Comparison of ENCODE assay signal across 1 cellular context in the genomic region with DNA sequence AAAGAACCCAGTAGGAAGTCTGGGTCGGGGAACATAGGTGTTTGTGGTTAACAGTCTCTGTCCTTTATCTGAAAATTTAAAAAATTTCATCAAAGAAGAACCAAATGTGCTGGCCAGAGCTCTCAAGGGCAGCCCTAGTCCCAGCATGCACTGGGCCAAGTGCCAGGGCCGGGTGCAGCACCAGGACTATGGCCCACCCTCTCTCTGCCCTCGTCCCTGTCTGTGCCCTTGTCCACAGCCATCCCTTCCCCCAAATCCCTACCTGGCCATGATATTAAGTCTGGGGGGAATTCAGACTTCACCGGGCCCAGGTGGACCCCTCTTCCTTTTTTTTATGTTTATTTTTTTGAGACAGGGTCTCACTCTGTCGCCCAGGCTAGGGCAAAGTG.
TF ChIP-seq lines count a peak whose summit lies in the region.

No MANE protein-coding gene starts in this region.

TF ChIP-seq in HCT116, 20 proteins besides CTCF, POLR2A, EP300 and RAD21 (continued from another document):
- TF ChIP-seq, protein P1, sequence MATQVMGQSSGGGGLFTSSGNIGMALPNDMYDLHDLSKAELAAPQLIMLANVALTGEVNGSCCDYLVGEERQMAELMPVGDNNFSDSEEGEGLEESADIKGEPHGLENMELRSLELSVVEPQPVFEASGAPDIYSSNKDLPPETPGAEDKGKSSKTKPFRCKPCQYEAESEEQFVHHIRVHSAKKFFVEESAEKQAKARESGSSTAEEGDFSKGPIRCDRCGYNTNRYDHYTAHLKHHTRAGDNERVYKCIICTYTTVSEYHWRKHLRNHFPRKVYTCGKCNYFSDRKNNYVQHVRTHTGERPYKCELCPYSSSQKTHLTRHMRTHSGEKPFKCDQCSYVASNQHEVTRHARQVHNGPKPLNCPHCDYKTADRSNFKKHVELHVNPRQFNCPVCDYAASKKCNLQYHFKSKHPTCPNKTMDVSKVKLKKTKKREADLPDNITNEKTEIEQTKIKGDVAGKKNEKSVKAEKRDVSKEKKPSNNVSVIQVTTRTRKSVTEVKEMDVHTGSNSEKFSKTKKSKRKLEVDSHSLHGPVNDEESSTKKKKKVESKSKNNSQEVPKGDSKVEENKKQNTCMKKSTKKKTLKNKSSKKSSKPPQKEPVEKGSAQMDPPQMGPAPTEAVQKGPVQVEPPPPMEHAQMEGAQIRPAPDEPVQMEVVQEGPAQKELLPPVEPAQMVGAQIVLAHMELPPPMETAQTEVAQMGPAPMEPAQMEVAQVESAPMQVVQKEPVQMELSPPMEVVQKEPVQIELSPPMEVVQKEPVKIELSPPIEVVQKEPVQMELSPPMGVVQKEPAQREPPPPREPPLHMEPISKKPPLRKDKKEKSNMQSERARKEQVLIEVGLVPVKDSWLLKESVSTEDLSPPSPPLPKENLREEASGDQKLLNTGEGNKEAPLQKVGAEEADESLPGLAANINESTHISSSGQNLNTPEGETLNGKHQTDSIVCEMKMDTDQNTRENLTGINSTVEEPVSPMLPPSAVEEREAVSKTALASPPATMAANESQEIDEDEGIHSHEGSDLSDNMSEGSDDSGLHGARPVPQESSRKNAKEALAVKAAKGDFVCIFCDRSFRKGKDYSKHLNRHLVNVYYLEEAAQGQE (IDR thresholded peaks at IDR 0.05; ENCODE audit: low read depth): no peak
- TF ChIP-seq, protein P2, sequence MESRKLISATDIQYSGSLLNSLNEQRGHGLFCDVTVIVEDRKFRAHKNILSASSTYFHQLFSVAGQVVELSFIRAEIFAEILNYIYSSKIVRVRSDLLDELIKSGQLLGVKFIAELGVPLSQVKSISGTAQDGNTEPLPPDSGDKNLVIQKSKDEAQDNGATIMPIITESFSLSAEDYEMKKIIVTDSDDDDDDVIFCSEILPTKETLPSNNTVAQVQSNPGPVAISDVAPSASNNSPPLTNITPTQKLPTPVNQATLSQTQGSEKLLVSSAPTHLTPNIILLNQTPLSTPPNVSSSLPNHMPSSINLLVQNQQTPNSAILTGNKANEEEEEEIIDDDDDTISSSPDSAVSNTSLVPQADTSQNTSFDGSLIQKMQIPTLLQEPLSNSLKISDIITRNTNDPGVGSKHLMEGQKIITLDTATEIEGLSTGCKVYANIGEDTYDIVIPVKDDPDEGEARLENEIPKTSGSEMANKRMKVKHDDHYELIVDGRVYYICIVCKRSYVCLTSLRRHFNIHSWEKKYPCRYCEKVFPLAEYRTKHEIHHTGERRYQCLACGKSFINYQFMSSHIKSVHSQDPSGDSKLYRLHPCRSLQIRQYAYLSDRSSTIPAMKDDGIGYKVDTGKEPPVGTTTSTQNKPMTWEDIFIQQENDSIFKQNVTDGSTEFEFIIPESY (IDR thresholded peaks at IDR 0.05; ENCODE audit: extremely low read depth, insufficient replicate concordance, low read length): no peak
- TF ChIP-seq, protein P3, sequence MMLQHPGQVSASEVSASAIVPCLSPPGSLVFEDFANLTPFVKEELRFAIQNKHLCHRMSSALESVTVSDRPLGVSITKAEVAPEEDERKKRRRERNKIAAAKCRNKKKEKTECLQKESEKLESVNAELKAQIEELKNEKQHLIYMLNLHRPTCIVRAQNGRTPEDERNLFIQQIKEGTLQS (IDR thresholded peaks at IDR 0.05): no peak
- TF ChIP-seq CBX3 (IDR thresholded peaks at IDR 0.05; ENCODE audit: low read depth): no peak
- no peak for TF ChIP-seq ZFX (IDR thresholded peaks at IDR 0.05)
- TF ChIP-seq, protein P4, sequence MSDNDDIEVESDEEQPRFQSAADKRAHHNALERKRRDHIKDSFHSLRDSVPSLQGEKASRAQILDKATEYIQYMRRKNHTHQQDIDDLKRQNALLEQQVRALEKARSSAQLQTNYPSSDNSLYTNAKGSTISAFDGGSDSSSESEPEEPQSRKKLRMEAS (IDR thresholded peaks at IDR 0.05): no peak
- TF ChIP-seq POLR2AphosphoS5 (IDR thresholded peaks at IDR 0.05; ENCODE audit: low read depth, low read length): no peak
- TF ChIP-seq SIN3A (IDR thresholded peaks at IDR 0.05; ENCODE audit: low read depth): no peak
- TF ChIP-seq SP1 (IDR thresholded peaks at IDR 0.05; ENCODE audit: low read depth): no peak
- no peak for TF ChIP-seq EZH2 (IDR thresholded peaks at IDR 0.05)
